ENCODE assay signal across 1 cellular context in genomic region chr20:17958326-17959256, GRCh38.
TF ChIP-seq lines count a peak whose summit lies in the region.

No MANE protein-coding gene starts in this region.

TF ChIP-seq in HepG2, 621 proteins besides CTCF, POLR2A, EP300 and RAD21 (continued from another document and continues in another):
- TF ChIP-seq DMTF1 (CRISPR knock-in tag; IDR thresholded peaks at IDR 0.05) (no peak), HOXD1 (CRISPR knock-in tag; IDR thresholded peaks at IDR 0.05) (peak; percentile 59; the same call in 1 of the 2 replicates), SNAPC2 (CRISPR knock-in tag; IDR thresholded peaks at IDR 0.05) (0 out of 2 replicates have a peak, but pooled peaks have one; percentile 77), ATF4 (CRISPR knock-in tag; IDR thresholded peaks at IDR 0.05) (0 out of 4 replicates have a peak, but pooled peaks of 1 of the 2 experiments have one; percentile 1), ETV5 (CRISPR knock-in tag; IDR thresholded peaks at IDR 0.05; ENCODE audit: borderline replicate concordance) (peak; percentile 63), ZNF383 (CRISPR knock-in tag; IDR thresholded peaks at IDR 0.05; ENCODE audit: borderline replicate concordance) (no peak), ZNF431 (CRISPR knock-in tag; IDR thresholded peaks at IDR 0.05; ENCODE audit: borderline replicate concordance, low read depth) (no peak), ZBTB2 (CRISPR knock-in tag; IDR thresholded peaks at IDR 0.05; ENCODE audit: low read depth) (no peak), PBX3 (CRISPR knock-in tag; IDR thresholded peaks at IDR 0.05; ENCODE audit: borderline replicate concordance) (no peak), FOSL2 (CRISPR knock-in tag; IDR thresholded peaks at IDR 0.05) (0 out of 2 replicates have a peak, but pooled peaks have one; percentile 28), MAFF (IDR thresholded peaks at IDR 0.05; ENCODE audit: low read depth, low read length) (peak; percentile 91), NR2F2 (IDR thresholded peaks at IDR 0.05; ENCODE audit: borderline replicate concordance, low read depth) (peak; percentile 41; the same call in 1 of the 2 replicates), ZNF709 (CRISPR knock-in tag; IDR thresholded peaks at IDR 0.05) (no peak), ZBTB34 (CRISPR knock-in tag; IDR thresholded peaks at IDR 0.05) (0 out of 2 replicates have a peak, but pooled peaks have one; percentile 66), SMARCE1 (IDR thresholded peaks at IDR 0.05; ENCODE audit: borderline replicate concordance) (no peak), CREBL2 (CRISPR knock-in tag; IDR thresholded peaks at IDR 0.05; ENCODE audit: borderline replicate concordance) (peak; percentile 71; the same call in 1 of the 2 replicates), ISL2 (CRISPR knock-in tag; IDR thresholded peaks at IDR 0.05) (peak; percentile 98), MAF1 (CRISPR knock-in tag; IDR thresholded peaks at IDR 0.05; ENCODE audit: borderline replicate concordance) (no peak), SAP130 (CRISPR knock-in tag; IDR thresholded peaks at IDR 0.05; ENCODE audit: low read depth) (peak; percentile 75), NCOR1 (IDR thresholded peaks at IDR 0.05; ENCODE audit: borderline replicate concordance, low read length) (peak; percentile 38; the same call in 1 of the 2 replicates), KLF9 (CRISPR knock-in tag; IDR thresholded peaks at IDR 0.05; ENCODE audit: low read depth) (0 out of 2 replicates have a peak, but pooled peaks have one; percentile 38), ZMAT3 (CRISPR knock-in tag; conservative IDR thresholded peaks at IDR 0.05) (no peak), KDM4B (CRISPR knock-in tag; IDR thresholded peaks at IDR 0.05) (no peak), SNAPC5 (CRISPR knock-in tag; IDR thresholded peaks at IDR 0.05; ENCODE audit: borderline replicate concordance) (no peak), DPF2 (CRISPR knock-in tag; IDR thresholded peaks at IDR 0.05; ENCODE audit: borderline replicate concordance, low read depth) (peak; percentile 80), JUNB (CRISPR knock-in tag; IDR thresholded peaks at IDR 0.05; ENCODE audit: borderline replicate concordance) (no peak), FOXA3 (CRISPR knock-in tag; IDR thresholded peaks at IDR 0.05) (peak; percentile 64), ZNF850 (CRISPR knock-in tag; conservative IDR thresholded peaks at IDR 0.05) (no peak), FUBP1 (CRISPR knock-in tag; IDR thresholded peaks at IDR 0.05; ENCODE audit: borderline replicate concordance) (0 out of 2 replicates have a peak, but pooled peaks have one; percentile 35), MED1 (CRISPR knock-in tag; IDR thresholded peaks at IDR 0.05) (peak; percentile 80; the same call in 1 of the 2 replicates), FOXA1 (IDR thresholded peaks at IDR 0.05) (no peak), FOXA1 (CRISPR knock-in tag; IDR thresholded peaks at IDR 0.05) (peak; percentile 81), HNRNPUL1 (IDR thresholded peaks at IDR 0.05; ENCODE audit: low read depth, low read length) (no peak), TAF1 (CRISPR knock-in tag; IDR thresholded peaks at IDR 0.05) (peak; percentile 23; the same call in 1 of the 2 replicates), RBM39 (IDR thresholded peaks at IDR 0.05; ENCODE audit: low read depth, low read length, poor library complexity, severe bottlenecking) (no peak), CBFB (CRISPR knock-in tag; IDR thresholded peaks at IDR 0.05) (peak; percentile 26; the same call in 1 of the 2 replicates), SIX4 (CRISPR knock-in tag; IDR thresholded peaks at IDR 0.05) (peak; percentile 48; the same call in 1 of the 2 replicates), ATF1 (CRISPR knock-in tag; IDR thresholded peaks at IDR 0.05) (peak; percentile 47; the same call in 1 of the 2 replicates), EHMT2 (IDR thresholded peaks at IDR 0.05; ENCODE audit: borderline replicate concordance, low read depth, low read length) (no peak), WIZ (CRISPR knock-in tag; IDR thresholded peaks at IDR 0.05) (no peak), SMYD3 (CRISPR knock-in tag; IDR thresholded peaks at IDR 0.05) (peak; percentile 59; the same call in 1 of the 2 replicates), PRMT3 (CRISPR knock-in tag; IDR thresholded peaks at IDR 0.05; ENCODE audit: borderline replicate concordance, low read depth) (no peak), ZMYM4 (CRISPR knock-in tag; IDR thresholded peaks at IDR 0.05) (no peak), ZNF10 (CRISPR knock-in tag; IDR thresholded peaks at IDR 0.05; ENCODE audit: borderline replicate concordance, low read depth) (no peak), FOXP4 (CRISPR knock-in tag; IDR thresholded peaks at IDR 0.05) (peak; percentile 82), SKI (IDR thresholded peaks at IDR 0.05; ENCODE audit: partially characterized antibody) (no peak), GATA4 (IDR thresholded peaks at IDR 0.05; ENCODE audit: borderline replicate concordance, low read depth) (peak; percentile 94; the same call in 1 of the 2 replicates), NR3C1 (CRISPR knock-in tag; IDR thresholded peaks at IDR 0.05) (no peak), SYNCRIP (IDR thresholded peaks at IDR 0.05; ENCODE audit: insufficient read depth, low read depth, low read length) (no peak), ZNF281 (CRISPR knock-in tag; IDR thresholded peaks at IDR 0.05; ENCODE audit: borderline replicate concordance) (no peak; the same call in 1 of the 2 replicates), STAT5B (CRISPR knock-in tag; IDR thresholded peaks at IDR 0.05) (no peak), MEF2D (CRISPR knock-in tag; IDR thresholded peaks at IDR 0.05) (peak; percentile 49; the same call in 1 of the 2 replicates), ZC3H13 (CRISPR knock-in tag; IDR thresholded peaks at IDR 0.05) (no peak), ATAD3A (CRISPR knock-in tag; IDR thresholded peaks at IDR 0.05) (no peak), BORCS8-MEF2B (CRISPR knock-in tag; IDR thresholded peaks at IDR 0.05) (peak; percentile 68; the same call in 1 of the 2 replicates), ZNF501 (CRISPR knock-in tag; IDR thresholded peaks at IDR 0.05) (0 out of 2 replicates have a peak, but pooled peaks have one; percentile 3)
